ENCODE assay signal across 8 cellular contexts in the genomic region with DNA sequence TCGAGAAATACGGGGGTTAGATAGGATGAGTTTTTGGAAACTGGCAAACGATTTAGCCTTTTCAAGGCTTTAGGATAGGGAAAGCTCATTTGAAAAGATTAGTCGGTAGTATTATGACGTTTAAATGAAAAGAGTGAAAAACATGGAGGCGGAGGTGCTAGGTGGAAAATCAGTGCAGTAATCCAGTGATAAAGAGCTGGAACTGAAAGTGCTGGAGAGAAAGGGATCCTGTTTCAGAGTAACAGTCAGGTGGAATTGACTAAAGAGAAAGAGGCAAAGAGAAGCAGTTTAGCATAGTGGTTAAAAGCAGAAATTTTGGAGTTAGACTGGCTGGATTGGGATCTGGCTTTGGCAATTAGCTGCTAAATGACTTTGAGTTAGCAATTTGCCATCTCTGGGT. TPM values are rescaled to one million over a fixed set of nuclear protein-coding genes. Genes with fewer than 3 reads are reported as not detected.
A peak's percentile ranks its signal among the peaks of the same experiment; 100 is the strongest.
DNase-seq lines count a peak whose midpoint lies in the region; ATAC-seq and TF ChIP-seq lines count a peak whose summit lies in the region.

No MANE protein-coding gene starts in this region.

- no peaks in the 10 kb centered on the region for H3K9me3 ChIP-seq in CD8-positive, alpha-beta T cell (ENCODE audit: low read length)

- H3K27ac Mint-ChIP-seq in CD8-positive, alpha-beta T cell: peak overlapping the region; percentile 97
- peak overlapping the region; percentile 92 to 100 (median 98) for H3K27ac Mint-ChIP-seq in naive B cell

- H3K36me3 Mint-ChIP-seq in CD8-positive, alpha-beta T cell: peaks cover 45% of the 10 kb centered on the region
- H3K36me3 Mint-ChIP-seq in naive B cell: peaks cover 8 to 14% of the 10 kb centered on the region in 2 donors

- POLR2A ChIA-PET in CD8-positive, alpha-beta T cell (lab: Charles Lee): interaction anchor here (2.4 kb wide), 1 partner anchor 13 kb away, joined by 11 read pairs; no protein-coding TSS in a partner anchor

- no peaks in the 10 kb centered on the region for H3K27me3 ChIP-seq in CD8-positive, alpha-beta T cell (ENCODE audit: insufficient read depth, low read length)

- H3K27ac ChIP-seq in CD8-positive, alpha-beta T cell (ENCODE audit: low read depth, low read length): peak overlapping the region; percentile 94
- H3K27ac ChIP-seq in coronary artery: no peak overlapping the region

- ATAC-seq in CD8-positive, alpha-beta T cell: no peak
- ATAC-seq in naive B cell (ENCODE audit: low read depth in 2 of 2) (no peak), HG03457 (IDR thresholded peaks at IDR 0.05; ENCODE audit: unreplicated experiment) (no peak), GM19463 (IDR thresholded peaks at IDR 0.05; ENCODE audit: unreplicated experiment) (no peak)

- no peaks in the 10 kb centered on the region for H3K9me3 Mint-ChIP-seq in CD8-positive, alpha-beta T cell
- H3K9me3 Mint-ChIP-seq in naive B cell: no peaks in the 10 kb centered on the region

- peak overlapping the region; percentile 94 for H3K4me3 Mint-ChIP-seq in CD8-positive, alpha-beta T cell
- peak overlapping the region; percentile 94 to 100 (median 98) for H3K4me3 Mint-ChIP-seq in naive B cell

- H3K4me1 ChIP-seq in CD8-positive, alpha-beta T cell (ENCODE audit: insufficient read depth, low read length): peaks cover 37% of the 10 kb centered on the region

- peaks cover 63% of the 10 kb centered on the region for H3K4me1 Mint-ChIP-seq in CD8-positive, alpha-beta T cell (ENCODE audit: low read depth)
- H3K4me1 Mint-ChIP-seq in naive B cell: peaks cover 35 to 51% (median 43%) of the 10 kb centered on the region in 3 donors

- no peak for DNase-seq in CD8-positive, alpha-beta T cell
- DNase-seq in LNCaP clone FGC (ENCODE audit: low read depth) (no peak), coronary artery (ENCODE audit: low spot score) (no peak), naive B cell (no peak), ecto neural progenitor cell (ENCODE audit: low spot score) (no peak), activated gamma-delta T cell (lab: John Stamatoyannopoulos, UW) (no peak)

- no peak for TF ChIP-seq CTCF in CD8-positive, alpha-beta T cell (IDR thresholded peaks at IDR 0.05)
- TF ChIP-seq CTCF in LNCaP clone FGC (IDR thresholded peaks at IDR 0.05; ENCODE audit: control insufficient read depth, extremely low read depth, insufficient read depth) (no peak), coronary artery (IDR thresholded peaks at IDR 0.05) (no peak)

- CTCF ChIA-PET in CD8-positive, alpha-beta T cell (lab: Charles Lee): no interaction called here

- peak overlapping the region; percentile 89 for H3K4me3 ChIP-seq in CD8-positive, alpha-beta T cell (ENCODE audit: low read depth, low read length)
- H3K4me3 ChIP-seq in LNCaP clone FGC (ENCODE audit: low read depth, low read length) (peak overlapping the region; percentile 99), coronary artery (peak overlapping the region; percentile 96)

- peaks cover 8% of the 10 kb centered on the region for H3K36me3 ChIP-seq in CD8-positive, alpha-beta T cell (ENCODE audit: insufficient read depth, low read length)

- H3K27me3 Mint-ChIP-seq in CD8-positive, alpha-beta T cell (ENCODE audit: low read depth): no peaks in the 10 kb centered on the region
- H3K27me3 Mint-ChIP-seq in naive B cell: no peaks in the 10 kb centered on the region

- intact Hi-C loops in CD8-positive, alpha-beta T cell (cut with DNase I, micrococcal nuclease): loop anchor here in 1 of 2 experiments (2.0 kb wide), 1 partner anchor 1210 kb away; a partner anchor contains a TSS

RNA-seq across cellular contexts. Expression of a gene that starts 0.9 kb away (rescaled TPM):
- 1 to 10 TPM; 5.7 to 6.1 TPM for total RNA-seq in CD8-positive, alpha-beta T cell
- 10 to 100 TPM; 11.8 to 28.4 (median 23.3) TPM for polyA plus RNA-seq in naive B cell (ENCODE audit: low read depth in 6 of 6)

RNA-seq across cellular contexts. Expression of a gene that starts 1.1 kb away (rescaled TPM):
- 10 to 100 TPM; 24.9 to 28.0 TPM for total RNA-seq in CD8-positive, alpha-beta T cell
- 10 to 100 TPM in 5 of 6 donors, 1 to 10 TPM in 1; 4.9 to 16.9 (median 13.5) TPM for polyA plus RNA-seq in naive B cell (ENCODE audit: low read depth in 6 of 6)
